Comparison of ENCODE assay signal across 8 cellular contexts in the genomic region with DNA sequence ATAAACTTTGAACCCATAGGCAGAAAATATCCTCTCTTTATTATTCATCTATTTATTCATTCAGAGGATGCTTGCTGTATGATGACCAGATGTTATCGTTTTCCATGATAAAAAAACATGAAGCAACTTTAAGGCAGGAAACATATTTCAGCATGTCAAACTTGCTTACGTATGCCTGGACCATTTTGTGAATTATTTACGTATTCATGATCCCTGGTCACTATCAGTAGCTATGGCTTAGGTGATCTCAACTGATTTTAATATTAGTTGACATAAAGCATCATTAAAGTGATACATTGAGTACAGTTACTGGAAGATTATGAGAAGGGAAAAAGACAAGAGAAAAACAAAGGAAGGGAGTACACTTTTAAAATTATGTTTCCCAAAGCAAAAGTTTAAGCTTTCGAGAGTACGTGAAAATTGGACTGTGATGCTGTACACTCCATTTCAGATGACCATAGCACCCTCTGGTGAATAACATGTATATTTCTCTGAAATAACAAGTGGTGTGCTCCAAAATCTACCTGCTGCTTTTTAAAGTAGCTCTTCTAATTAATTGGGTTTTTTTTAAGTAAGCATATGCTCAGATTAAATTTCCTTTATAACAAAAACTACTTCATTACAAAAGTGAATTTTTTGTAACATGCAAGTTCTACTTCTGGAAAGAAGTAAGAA.
DNase-seq lines count a peak whose midpoint lies in the region; ATAC-seq, FAIRE-seq and TF ChIP-seq lines count a peak whose summit lies in the region.

No MANE protein-coding gene starts in this region.

- TF ChIP-seq CTCF in ascending aorta (IDR thresholded peaks at IDR 0.05), result peak; percentile 27 to 55 (median 36)
- TF ChIP-seq CTCF in upper lobe of right lung (IDR thresholded peaks at IDR 0.05), result peak; percentile 42

- ATAC-seq in upper lobe of right lung (peak; percentile 71), T-helper 17 cell (no peak)
- no peak for ATAC-seq in effector memory CD8-positive, alpha-beta T cell (replicated peaks)

- H3K27me3 ChIP-seq in ascending aorta (no peaks in the 10 kb centered on the region), upper lobe of right lung (no peaks in the 10 kb centered on the region)

- H3K27ac ChIP-seq in ascending aorta (no peak overlapping the region), upper lobe of right lung (no peak overlapping the region)

- H3K27ac Mint-ChIP-seq in T-helper 17 cell, result no peak overlapping the region
- H3K27ac Mint-ChIP-seq in effector memory CD8-positive, alpha-beta T cell, result no peak overlapping the region

- peak; percentile 92 for FAIRE-seq in islet of Langerhans (lab: Jason Lieb, UNC)

- H3K4me1 Mint-ChIP-seq in T-helper 17 cell, result no peaks in the 10 kb centered on the region
- H3K4me1 Mint-ChIP-seq in effector memory CD8-positive, alpha-beta T cell (ENCODE audit: low read depth in 2 of 2), result no peaks in the 10 kb centered on the region

- DNase-seq in NCI-H2171 treated with DMSO at 0.1 percent for 48 hours (lab: John Stamatoyannopoulos, UW), result peak; percentile 4
- no peak for DNase-seq in NCI-H2171 (lab: John Stamatoyannopoulos, UW)
- DNase-seq in ascending aorta (ENCODE audit: low spot score in 2 of 2), result no peak
- DNase-seq in upper lobe of right lung, result no peak
- DNase-seq in T-helper 17 cell, result no peak
- no peak for DNase-seq in HK-2 (ENCODE audit: unreplicated experiment)
- DNase-seq in effector memory CD8-positive, alpha-beta T cell, result no peak

- no peaks in the 10 kb centered on the region for H3K4me1 ChIP-seq in ascending aorta
- H3K4me1 ChIP-seq in upper lobe of right lung, result no peaks in the 10 kb centered on the region

- no peaks in the 10 kb centered on the region for H3K36me3 ChIP-seq in ascending aorta
- H3K36me3 ChIP-seq in upper lobe of right lung, result no peaks in the 10 kb centered on the region

- intact Hi-C loops in ascending aorta (cut with DNase I) (loop anchor here (1.0 to 10.0 kb wide), 4 partner anchors 150 to 1130 kb away; partner anchors contain the start of gene TBC1D32), upper lobe of right lung (cut with DNase I) (no loop called here)

- peaks cover 0 to 2% of the 10 kb centered on the region in 2 donors for H3K9me3 Mint-ChIP-seq in effector memory CD8-positive, alpha-beta T cell

- no peak overlapping the region for H3K4me3 Mint-ChIP-seq in T-helper 17 cell
- no peak overlapping the region for H3K4me3 Mint-ChIP-seq in effector memory CD8-positive, alpha-beta T cell

- H3K9me3 ChIP-seq in ascending aorta, result no peaks in the 10 kb centered on the region
- H3K9me3 ChIP-seq in upper lobe of right lung, result no peaks in the 10 kb centered on the region
- H3K9me3 ChIP-seq in T-helper 17 cell (ENCODE audit: control insufficient read depth, low read length, poor library complexity, severe bottlenecking), result no peaks in the 10 kb centered on the region

- H3K36me3 Mint-ChIP-seq in T-helper 17 cell (ENCODE audit: low read depth), result no peaks in the 10 kb centered on the region
- no peaks in the 10 kb centered on the region for H3K36me3 Mint-ChIP-seq in effector memory CD8-positive, alpha-beta T cell (ENCODE audit: insufficient read depth)

- H3K27me3 Mint-ChIP-seq in T-helper 17 cell, result no peaks in the 10 kb centered on the region
- no peaks in the 10 kb centered on the region for H3K27me3 Mint-ChIP-seq in effector memory CD8-positive, alpha-beta T cell

- H3K4me3 ChIP-seq in ascending aorta (peak overlapping the region; percentile 39 to 50), upper lobe of right lung (no peak overlapping the region)
